In the genomic region with DNA sequence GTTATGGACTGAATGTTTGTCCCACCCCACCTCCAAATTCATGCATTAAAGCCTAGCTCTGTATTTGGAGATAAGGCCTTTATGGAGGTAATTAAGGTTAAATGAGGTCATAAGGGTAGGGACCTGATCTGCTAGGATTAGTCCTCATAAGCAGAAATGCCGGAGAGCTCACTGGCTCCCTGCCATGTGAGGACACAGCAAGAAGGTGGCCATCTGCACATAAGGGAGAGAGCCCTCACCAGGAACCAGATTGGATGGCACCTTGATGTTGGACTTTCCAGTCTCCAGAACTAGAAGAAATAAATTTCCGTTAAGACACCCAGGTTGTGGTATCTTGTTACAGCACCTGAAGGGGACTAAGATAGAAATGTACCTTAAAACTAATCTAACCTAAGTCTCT, we compare ENCODE assay signal across 14 cellular contexts.
"Had no signal": no experiment of that assay in that cellular context is flagged by ENCODE, and none has a peak within 500 bp of the region (broad histone marks: within the 10 kb centered on the region; RNA-seq: fewer than 3 reads in every experiment).

No MANE protein-coding gene starts in this region.

- H3K4me3 ChIP-seq: esophagus squamous epithelium, ovary, psoas muscle, tibial nerve had no signal

- H3K36me3 ChIP-seq: esophagus squamous epithelium, ovary, tibial nerve had no signal

- H3K27me3 ChIP-seq: esophagus squamous epithelium, ovary, tibial nerve had no signal

- DNase-seq: activated CD4-positive, alpha-beta T cell treated with anti-CD3 and anti-CD28 coated beads, Interleukin-2, amount 50 U/mL, for 1 hour; activated CD8-positive, alpha-beta memory T cell treated with anti-CD3 and anti-CD28 coated beads for 24 hours; activated CD8-positive, alpha-beta memory T cell treated with anti-CD3 and anti-CD28 coated beads, Interleukin-2, amount 50 U/mL, for 48 hours; activated effector memory CD4-positive, alpha-beta T cell treated with Interleukin-2 at 50 U/mL for 16 hours; activated T-cell treated with anti-CD3 and anti-CD28 coated beads, Interleukin-2, amount 50 U/mL, for 48 hours; effector memory CD4-positive, alpha-beta T cell; esophagus squamous epithelium; ovary; psoas muscle; right cardiac atrium; stimulated activated CD4-positive, alpha-beta T cell treated with anti-CD3 and anti-CD28 coated beads, Interleukin-2, amount 100 ng/mL, for 24 hours; stimulated activated naive CD8-positive, alpha-beta T cell treated with anti-CD3 and anti-CD28 coated beads, Interleukin-15, Interleukin-2, amounts not matched to agents 100 U/mL and 50 U/mL, for 24 hours; T-helper 9 cell had no signal

- H3K27ac ChIP-seq: esophagus squamous epithelium, ovary, psoas muscle, tibial nerve had no signal

- H3K9me3 ChIP-seq: esophagus squamous epithelium, ovary, psoas muscle, tibial nerve had no signal

- H3K4me1 ChIP-seq: esophagus squamous epithelium, psoas muscle had no signal
